Comparison of ENCODE assay signal across 8 cellular contexts in the genomic region with DNA sequence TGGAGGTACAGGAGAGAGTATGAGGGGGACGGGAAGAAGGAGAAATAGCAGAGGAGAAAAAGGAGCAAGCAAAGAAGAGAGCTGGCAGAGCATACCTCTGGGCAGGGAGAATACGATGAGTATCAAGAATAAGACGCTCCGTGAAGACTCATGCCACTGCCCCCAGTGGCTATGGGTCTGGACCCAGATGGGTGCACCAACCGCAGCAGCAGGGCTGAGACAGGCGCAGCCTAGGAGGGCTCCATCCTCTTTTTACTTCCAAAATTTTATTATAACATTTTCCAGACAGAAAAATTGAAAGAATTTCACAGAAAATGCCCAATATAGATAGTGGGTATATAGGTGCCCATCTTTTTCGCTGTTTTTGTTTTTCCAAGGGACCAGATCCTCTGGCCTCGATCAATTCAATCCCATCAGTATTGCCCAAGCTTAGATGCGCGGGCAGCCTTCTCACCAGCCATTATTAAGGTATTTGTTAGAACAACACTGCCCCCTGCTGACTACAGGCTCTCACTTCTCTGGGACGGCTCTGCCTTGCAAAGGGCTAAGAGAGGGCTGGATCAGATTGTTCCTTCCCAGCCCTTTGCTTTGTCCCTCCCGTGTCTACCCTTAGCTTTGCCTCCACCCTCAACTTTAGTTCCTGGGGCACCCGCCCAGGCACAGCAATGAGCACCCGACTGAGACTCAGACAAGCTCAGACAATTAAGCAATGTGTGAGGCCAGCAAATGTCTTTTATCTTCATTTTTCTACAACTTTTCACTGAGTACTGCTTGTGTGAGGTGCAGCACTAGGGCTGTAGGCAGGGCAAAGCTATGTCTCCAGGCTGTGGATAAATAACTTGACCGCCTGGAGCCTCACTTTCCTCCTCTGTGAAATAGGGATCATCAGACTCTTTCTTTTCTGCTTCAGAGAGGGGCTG. TPM values are rescaled to one million over a fixed set of nuclear protein-coding genes. Genes with fewer than 3 reads are reported as not detected.
A peak's percentile ranks its signal among the peaks of the same experiment; 100 is the strongest.
DNase-seq lines count a peak whose midpoint lies in the region; ATAC-seq and TF ChIP-seq lines count a peak whose summit lies in the region.

No MANE protein-coding gene starts in this region.

- H3K27ac ChIP-seq in RWPE2 (ENCODE audit: poor library complexity, severe bottlenecking) (peak overlapping the region; percentile 66), parathyroid adenoma (no peak overlapping the region), transverse colon (no peak overlapping the region)

- no peak for TF ChIP-seq POLR2A in transverse colon (IDR thresholded peaks at IDR 0.05)

- ATAC-seq in RWPE2 (ENCODE audit: low read depth): peak; percentile 75

- DNase-seq in EL (peak; percentile 83), H4 (ENCODE audit: low spot score) (peak; percentile 80), RWPE2 (ENCODE audit: low spot score) (peak; percentile 54), globus pallidus (ENCODE audit: low spot score) (peak; percentile 80), transverse colon (peak; percentile 80)
- peak; percentile 47 for DNase-seq in activated T-helper 9 cell treated with anti-CD3 and anti-CD28 coated beads, Interleukin-2, amount 50 U/mL, for 16 hours (ENCODE audit: low read depth)

- H3K9ac ChIP-seq in Loucy (ENCODE audit: low read depth, low read length, poor library complexity, severe bottlenecking) (no peak overlapping the region), parathyroid adenoma (no peak overlapping the region)

- H3K79me2 ChIP-seq in Loucy (ENCODE audit: insufficient read depth, low read length) (no peaks in the 10 kb centered on the region), parathyroid adenoma (no peaks in the 10 kb centered on the region)

- H4K20me1 ChIP-seq in Loucy (ENCODE audit: insufficient read depth, low read length, poor library complexity, severe bottlenecking): no peaks in the 10 kb centered on the region

- H3K4me3 ChIP-seq in Loucy (ENCODE audit: low read length, poor library complexity, severe bottlenecking) (no peak overlapping the region), RWPE2 (ENCODE audit: severe bottlenecking) (no peak overlapping the region), parathyroid adenoma (ENCODE audit: low read depth, low read length) (no peak overlapping the region), transverse colon (no peak overlapping the region)

- H3F3A ChIP-seq in Loucy (ENCODE audit: low read depth): no peaks in the 10 kb centered on the region

- TF ChIP-seq CTCF in Loucy (conservative IDR thresholded peaks at IDR 0.05; ENCODE audit: low read length) (peak; percentile 85), RWPE2 (IDR thresholded peaks at IDR 0.05; ENCODE audit: poor library complexity, severe bottlenecking) (peak; percentile 62), parathyroid adenoma (IDR thresholded peaks at IDR 0.05) (peak; percentile 43), transverse colon (IDR thresholded peaks at IDR 0.05) (peak; percentile 55 to 73 (median 66))

- H3K4me1 ChIP-seq in Loucy (ENCODE audit: insufficient read depth, low read length, poor library complexity, severe bottlenecking): no peaks in the 10 kb centered on the region
- H3K4me1 ChIP-seq in RWPE2 (ENCODE audit: insufficient read depth, poor library complexity, severe bottlenecking): peaks cover 24% of the 10 kb centered on the region
- H3K4me1 ChIP-seq in parathyroid adenoma: no peaks in the 10 kb centered on the region
- no peaks in the 10 kb centered on the region for H3K4me1 ChIP-seq in transverse colon

- H3K9me3 ChIP-seq in Loucy (ENCODE audit: insufficient read depth, low read depth, low read length): no peaks in the 10 kb centered on the region
- no peaks in the 10 kb centered on the region for H3K9me3 ChIP-seq in RWPE2 (ENCODE audit: severe bottlenecking)
- no peaks in the 10 kb centered on the region for H3K9me3 ChIP-seq in parathyroid adenoma (ENCODE audit: control insufficient read depth, low read length)
- H3K9me3 ChIP-seq in transverse colon: no peaks in the 10 kb centered on the region

- no peaks in the 10 kb centered on the region for H3K9me2 ChIP-seq in Loucy (replicated peaks; ENCODE audit: low read depth, low read length)

- WGBS in transverse colon (ENCODE audit: low coverage in 1 of 2), 2 donors: 38 to 51% methylated on average over 9 to 15 of the region's 15 CpGs

- H3K4me2 ChIP-seq in Loucy (ENCODE audit: low read depth, low read length, poor library complexity, severe bottlenecking) (peak overlapping the region; percentile 1), parathyroid adenoma (ENCODE audit: low read length) (no peak overlapping the region)

- TF ChIP-seq EP300 in transverse colon (IDR thresholded peaks at IDR 0.05; ENCODE audit: low read depth): no peak

- in situ Hi-C loops in transverse colon (cut with MboI; ENCODE audit: low pct_ligation_motif_present in 1 of 4, low pct_unique_long_range_greater_than_20kb in 1 of 4, low sequenced_read_pairs in 3 of 4): no loop called here

- H2AFZ ChIP-seq in Loucy (ENCODE audit: low read length) (peak overlapping the region; percentile 77), parathyroid adenoma (no peak overlapping the region)

- H3K36me3 ChIP-seq in Loucy (ENCODE audit: insufficient read depth, low read length): no peaks in the 10 kb centered on the region
- H3K36me3 ChIP-seq in RWPE2 (ENCODE audit: low read depth): no peaks in the 10 kb centered on the region
- H3K36me3 ChIP-seq in parathyroid adenoma (ENCODE audit: control insufficient read depth, insufficient read depth, low read length): no peaks in the 10 kb centered on the region
- H3K36me3 ChIP-seq in transverse colon: no peaks in the 10 kb centered on the region

- intact Hi-C loops in transverse colon (cut with DNase I; ENCODE audit: low total_unique reads): no loop called here

- H3K27me3 ChIP-seq in Loucy (ENCODE audit: insufficient read depth, low read length, poor library complexity, severe bottlenecking): no peaks in the 10 kb centered on the region
- H3K27me3 ChIP-seq in RWPE2 (ENCODE audit: insufficient read depth, poor library complexity, severe bottlenecking): no peaks in the 10 kb centered on the region
- H3K27me3 ChIP-seq in parathyroid adenoma (ENCODE audit: control insufficient read depth, insufficient read depth, low read length): no peaks in the 10 kb centered on the region
- H3K27me3 ChIP-seq in transverse colon: peaks cover 16% of the 10 kb centered on the region

RNA-seq across cellular contexts. Expression of gene CAMK1G, which starts 17.5 kb away (rescaled TPM):
- total RNA-seq in H4 (2014; rRNA removed; shearing (Covaris generic)): not detected in 2 replicates
- total RNA-seq in transverse colon: not detected
